Comparison of ENCODE assay signal across 8 cellular contexts in genomic region chr6:158706369-158706982, GRCh38. TPM values are rescaled to one million over a fixed set of nuclear protein-coding genes. Genes with fewer than 3 reads are reported as not detected.
DNase-seq lines count a peak whose midpoint lies in the region; ATAC-seq and TF ChIP-seq lines count a peak whose summit lies in the region.

No MANE protein-coding gene starts in this region.

- DNase-seq in CMK (ENCODE audit: low read depth) (peak; percentile 21), HuH-7.5 (ENCODE audit: low spot score) (peak; percentile 49), astrocyte of the cerebellum (ENCODE audit: low read depth) (no peak), kidney tubule cell (ENCODE audit: low spot score) (peak; percentile 57), ureter (ENCODE audit: low spot score) (peak; percentile 62)
- no peak for DNase-seq in activated CD8-positive, alpha-beta memory T cell treated with anti-CD3 and anti-CD28 coated beads for 24 hours
- no peak for DNase-seq in activated CD4-positive, alpha-beta T cell treated with anti-CD3 and anti-CD28 coated beads for 1 hour

- no peak for ATAC-seq in HG03432 (IDR thresholded peaks at IDR 0.05; ENCODE audit: unreplicated experiment)

- in situ Hi-C loops in astrocyte of the cerebellum (cut with HindIII; ENCODE audit: low sequenced_read_pairs): loop anchor here (5.0 kb wide), 2 partner anchors 51 to 266 kb away; no protein-coding TSS in a partner anchor

- H3K4me3 ChIP-seq in astrocyte of the cerebellum (ENCODE audit: low read depth, low read length): no peak overlapping the region

- peak; percentile 78 for TF ChIP-seq CTCF in astrocyte of the cerebellum (IDR thresholded peaks at IDR 0.05; ENCODE audit: low read depth, low read length, missing control alignments)

RNA-seq across cellular contexts. Expression of gene SYTL3, which starts 56.6 kb away (rescaled TPM):
- total RNA-seq in ureter: 8.7 TPM

Comparison
In these comparisons a context has a peak if more than half of its experiments do, and no peak if none do; other contexts are left out.
1. DNase-seq: peak in CMK (single experiment), HuH-7.5 (single experiment), kidney tubule cell (single experiment) and ureter (single experiment); none in astrocyte of the cerebellum (single experiment), activated CD8-positive, alpha-beta memory T cell treated with anti-CD3 and anti-CD28 coated beads for 24 hours (single experiment) and activated CD4-positive, alpha-beta T cell treated with anti-CD3 and anti-CD28 coated beads for 1 hour (single experiment).